Comparison of ENCODE assay signal across 28 cellular contexts in the genomic region with DNA sequence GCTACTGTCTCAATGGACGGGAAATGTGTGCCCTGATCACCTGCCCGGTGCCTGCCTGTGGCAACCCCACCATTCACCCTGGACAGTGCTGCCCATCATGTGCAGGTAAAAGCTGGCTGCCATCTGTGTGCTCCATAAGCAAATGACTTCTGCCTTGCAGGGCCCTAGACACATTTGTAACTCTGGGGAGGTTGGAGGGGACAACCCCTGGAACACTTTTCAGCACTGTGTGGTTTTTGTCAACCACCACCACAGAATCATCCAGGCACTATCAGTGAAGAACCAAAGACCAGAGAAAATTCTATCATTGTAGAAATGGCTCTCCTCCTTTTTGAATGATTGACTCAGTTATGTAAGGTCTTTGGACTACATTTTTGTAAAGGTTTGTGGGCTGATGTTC.
DNase-seq lines count a peak whose midpoint lies in the region; ATAC-seq and TF ChIP-seq lines count a peak whose summit lies in the region.
"Had no signal": no experiment of that assay in that cellular context is flagged by ENCODE, and none has a peak within 500 bp of the region (broad histone marks: within the 10 kb centered on the region; RNA-seq: fewer than 3 reads in every experiment).

No MANE protein-coding gene starts in this region.

- H3K27ac Mint-ChIP-seq in chondrocyte (ENCODE audit: unreplicated experiment), result peak overlapping the region; percentile 2
- H3K27ac Mint-ChIP-seq: activated CD8-positive, alpha-beta memory T cell treated with anti-CD3 and anti-CD28 coated beads, Interleukin-2, amount 10 ng/mL, durations not matched to agents 7 days and 5 days; activated T-cell treated with anti-CD3 and anti-CD28 coated beads, Interleukin-2, amount 50 U/mL, for 72 hours; CD4-positive, alpha-beta memory T cell; neural progenitor cell had no signal

- H3K27me3 Mint-ChIP-seq in chondrocyte (ENCODE audit: low read depth), result no peaks in the 10 kb centered on the region
- H3K27me3 Mint-ChIP-seq: activated CD8-positive, alpha-beta memory T cell treated with anti-CD3 and anti-CD28 coated beads, Interleukin-2, amount 10 ng/mL, durations not matched to agents 7 days and 5 days; CD4-positive, alpha-beta memory T cell had no signal

- H3K4me1 Mint-ChIP-seq in chondrocyte (ENCODE audit: low read depth), result peaks cover 44% of the 10 kb centered on the region
- H3K4me1 Mint-ChIP-seq: activated CD8-positive, alpha-beta memory T cell treated with anti-CD3 and anti-CD28 coated beads, Interleukin-2, amount 10 ng/mL, durations not matched to agents 7 days and 5 days; CD4-positive, alpha-beta memory T cell; neural progenitor cell had no signal

- H3K27me3 ChIP-seq in effector memory CD4-positive, alpha-beta T cell (replicated peaks; ENCODE audit: control insufficient read depth, insufficient read depth, low read length, poor library complexity, severe bottlenecking), result no peaks in the 10 kb centered on the region
- H3K27me3 ChIP-seq in transverse colon, result no peaks in the 10 kb centered on the region
- H3K27me3 ChIP-seq: neural progenitor cell, testis, vagina had no signal

- DNase-seq in GM13977 (ENCODE audit: low spot score) (peak; percentile 13), chondrocyte (ENCODE audit: low spot score) (no peak), epidermal melanocyte (ENCODE audit: insufficient read length, low spot score) (no peak), NCI-H82 (lab: John Stamatoyannopoulos, UW) (no peak), transverse colon (no peak)
- DNase-seq in effector memory CD4-positive, alpha-beta T cell, result no peak
- DNase-seq: activated CD4-positive, alpha-beta T cell treated with anti-CD3 and anti-CD28 coated beads, Interleukin-2, amount 50 U/mL, for 1 hour; activated CD8-positive, alpha-beta memory T cell treated with anti-CD3 and anti-CD28 coated beads, Interleukin-2, amount 10 ng/mL, durations not matched to agents 7 days and 5 days; activated naive CD4-positive, alpha-beta T cell treated with Interleukin-2 at 50 U/mL for 16 hours; activated T-cell treated with anti-CD3 and anti-CD28 coated beads, Interleukin-2, amount 50 U/mL, for 72 hours; AML-193; CD4-positive, alpha-beta memory T cell; cerebellar nuclear complex; mesenchymal stem cell; NCI-H1694; NCI-H510A treated with DMSO at 0.1 percent for 48 hours; NK-92 treated with Interleukin-12 subunit alpha and Interleukin-12 subunit beta, amount 100 ng/mL, for 24 hours; SHP77 treated with DMSO at 0.1 percent for 48 hours; stimulated activated CD4-positive, alpha-beta T cell treated with anti-CD3 and anti-CD28 coated beads, Interleukin-15, amount 100 ng/mL, for 24 hours; stimulated activated naive CD8-positive, alpha-beta T cell treated with anti-CD3 and anti-CD28 coated beads, Interleukin-15, Interleukin-2, amounts not matched to agents 100 U/mL and 50 U/mL, for 24 hours; testis had no signal

- no peak overlapping the region for H3K4me3 ChIP-seq in effector memory CD4-positive, alpha-beta T cell (ENCODE audit: insufficient read depth, low read depth, low read length, poor library complexity, severe bottlenecking)
- no peak overlapping the region for H3K4me3 ChIP-seq in transverse colon
- H3K4me3 ChIP-seq: A549, neural progenitor cell, prostate gland, testis, vagina had no signal

- ATAC-seq in GM21723 (IDR thresholded peaks at IDR 0.05; ENCODE audit: unreplicated experiment), result peak; percentile 68
- peak; percentile 50 for ATAC-seq in HG03039 (IDR thresholded peaks at IDR 0.05; ENCODE audit: unreplicated experiment)
- ATAC-seq: A549; activated CD8-positive, alpha-beta memory T cell treated with anti-CD3 and anti-CD28 coated beads, Interleukin-2, amount 10 ng/mL, durations not matched to agents 7 days and 5 days; activated T-cell treated with anti-CD3 and anti-CD28 coated beads, Interleukin-2, amount 50 U/mL, for 72 hours; left lobe of liver; stimulated activated naive CD8-positive, alpha-beta T cell treated with anti-CD3 and anti-CD28 coated beads, Interleukin-15, Interleukin-2, amounts not matched to agents 100 U/mL and 50 U/mL, for 24 hours had no signal

- H3K9me3 Mint-ChIP-seq in chondrocyte (ENCODE audit: low read depth), result no peaks in the 10 kb centered on the region
- H3K9me3 Mint-ChIP-seq: activated T-cell treated with anti-CD3 and anti-CD28 coated beads, Interleukin-2, amount 50 U/mL, for 72 hours; CD4-positive, alpha-beta memory T cell; neural progenitor cell had no signal

- no peak for TF ChIP-seq CTCF in GM13977 (IDR thresholded peaks at IDR 0.05; ENCODE audit: extremely low read depth, insufficient read depth, missing control alignments)
- no peak for TF ChIP-seq CTCF in chondrocyte (IDR thresholded peaks at IDR 0.05)
- no peak for TF ChIP-seq CTCF in transverse colon (IDR thresholded peaks at IDR 0.05)

- intact Hi-C loops in transverse colon (cut with DNase I; ENCODE audit: low total_unique reads), result no loop called here

- in situ Hi-C loops in GM13977 (cut with MboI; ENCODE audit: low pct_unique_long_range_greater_than_20kb, low sequenced_read_pairs, unreplicated experiment), result no loop called here
- in situ Hi-C loops in transverse colon (cut with MboI; ENCODE audit: low pct_ligation_motif_present in 1 of 4, low pct_unique_long_range_greater_than_20kb in 1 of 4, low sequenced_read_pairs in 3 of 4), result loop anchor here in 2 of 4 donors (25.0 kb wide), 1 partner anchor 149 kb away; no protein-coding TSS in a partner anchor

- H3K4me1 ChIP-seq in effector memory CD4-positive, alpha-beta T cell (ENCODE audit: control insufficient read depth, insufficient read depth, low read length, poor library complexity, severe bottlenecking), result no peaks in the 10 kb centered on the region
- no peaks in the 10 kb centered on the region for H3K4me1 ChIP-seq in transverse colon
- H3K4me1 ChIP-seq: neural progenitor cell, prostate gland, testis, vagina had no signal

- H3K9me3 ChIP-seq in effector memory CD4-positive, alpha-beta T cell (ENCODE audit: control insufficient read depth, low read length), result no peaks in the 10 kb centered on the region
- no peaks in the 10 kb centered on the region for H3K9me3 ChIP-seq in transverse colon
- H3K9me3 ChIP-seq: A549, prostate gland, testis, vagina had no signal

- no peak overlapping the region for H3K4me3 Mint-ChIP-seq in chondrocyte (ENCODE audit: unreplicated experiment)
- H3K4me3 Mint-ChIP-seq: activated CD8-positive, alpha-beta memory T cell treated with anti-CD3 and anti-CD28 coated beads, Interleukin-2, amount 10 ng/mL, durations not matched to agents 7 days and 5 days; activated T-cell treated with anti-CD3 and anti-CD28 coated beads, Interleukin-2, amount 50 U/mL, for 72 hours; CD4-positive, alpha-beta memory T cell; neural progenitor cell had no signal

- no peak for TF ChIP-seq EP300 in transverse colon (IDR thresholded peaks at IDR 0.05; ENCODE audit: low read depth)

- H3K36me3 ChIP-seq in effector memory CD4-positive, alpha-beta T cell (ENCODE audit: control insufficient read depth, insufficient read depth, low read length), result no peaks in the 10 kb centered on the region
- H3K36me3 ChIP-seq in transverse colon, result peaks cover 0 to 40% (median 18%) of the 10 kb centered on the region in 4 donors
- H3K36me3 ChIP-seq: neural progenitor cell had no signal

- no peak for TF ChIP-seq POLR2A in transverse colon (IDR thresholded peaks at IDR 0.05)

- H3K27ac ChIP-seq in effector memory CD4-positive, alpha-beta T cell (ENCODE audit: insufficient read depth, low read length, poor library complexity, severe bottlenecking), result no peak overlapping the region
- H3K27ac ChIP-seq in transverse colon, result no peak overlapping the region
- H3K27ac ChIP-seq: A549, neural progenitor cell, prostate gland, testis, vagina had no signal

- WGBS in transverse colon (ENCODE audit: low coverage in 1 of 2), 2 donors, result 90% methylated on average over 2 of the region's 2 CpGs; no CpG with 5 or more reads in 1 of the 2 donors

- peaks cover 30% of the 10 kb centered on the region for H3K36me3 Mint-ChIP-seq in chondrocyte (ENCODE audit: low read depth)
- H3K36me3 Mint-ChIP-seq: activated CD8-positive, alpha-beta memory T cell treated with anti-CD3 and anti-CD28 coated beads, Interleukin-2, amount 10 ng/mL, durations not matched to agents 7 days and 5 days had no signal
